Comparison of ENCODE assay signal across 14 cellular contexts in genomic region chr15:59011262-59011947, GRCh38. TPM values are rescaled to one million over a fixed set of nuclear protein-coding genes. Genes with fewer than 3 reads are reported as not detected.
DNase-seq lines count a peak whose midpoint lies in the region; ATAC-seq, FAIRE-seq and TF ChIP-seq lines count a peak whose summit lies in the region.
"Had no signal": no experiment of that assay in that cellular context is flagged by ENCODE, and none has a peak within 500 bp of the region (broad histone marks: within the 10 kb centered on the region; RNA-seq: fewer than 3 reads in every experiment).

No MANE protein-coding gene starts in this region.

- DNase-seq in GM12891 (ENCODE audit: insufficient read length, low spot score) (no peak), HL-60 (ENCODE audit: low read depth in 1 of 2, low spot score in 1 of 2) (no peak), WTC11 (ENCODE audit: low spot score) (no peak), immature natural killer cell (no peak), progenitor cell of endocrine pancreas (ENCODE audit: low spot score, unreplicated experiment) (no peak), NCI-H1092 (lab: John Stamatoyannopoulos, UW) (no peak), vagina (ENCODE audit: extremely low spot score in 2 of 2) (no peak)
- DNase-seq: Caco-2, DMS153, NCI-H1436, NCI-H2029, NCI-H510A, NCI-H774 had no signal

- TF ChIP-seq CTCF in HL-60 (IDR thresholded peaks at IDR 0.05; ENCODE audit: insufficient read depth, low read length) (no peak), WTC11 (IDR thresholded peaks at IDR 0.05) (no peak), progenitor cell of endocrine pancreas (IDR thresholded peaks at IDR 0.05; ENCODE audit: unreplicated experiment) (no peak), vagina (IDR thresholded peaks at IDR 0.05) (no peak)

- H3K27me3 Mint-ChIP-seq in WTC11 (ENCODE audit: low read depth): no peaks in the 10 kb centered on the region
- no peaks in the 10 kb centered on the region for H3K27me3 Mint-ChIP-seq in immature natural killer cell (ENCODE audit: low read depth in 3 of 3)
- no peaks in the 10 kb centered on the region for H3K27me3 Mint-ChIP-seq in progenitor cell of endocrine pancreas

- intact Hi-C loops in vagina (cut with DNase I): no loop called here

- peak overlapping the region; percentile 36 for H3K27ac Mint-ChIP-seq in WTC11
- peak overlapping the region in 5 of 6 donors; percentile 3 to 76 (median 50) for H3K27ac Mint-ChIP-seq in immature natural killer cell
- H3K27ac Mint-ChIP-seq in progenitor cell of endocrine pancreas: no peak overlapping the region

- H3K36me3 ChIP-seq in vagina: peaks cover 0 to 6% of the 10 kb centered on the region in 2 donors
- H3K36me3 ChIP-seq: HAP-1 had no signal

- H3K4me1 Mint-ChIP-seq in WTC11 (peaks cover 10% of the 10 kb centered on the region), immature natural killer cell (peaks cover 26 to 53% of the 10 kb centered on the region in 2 donors), progenitor cell of endocrine pancreas (ENCODE audit: low read depth) (peaks cover 11% of the 10 kb centered on the region)

- peak; percentile 26 for FAIRE-seq in GM12891 (lab: Jason Lieb, UNC)

- TF ChIP-seq POLR2A in GM12891 (IDR thresholded peaks at IDR 0.05; ENCODE audit: low read depth, low read length) (no peak), vagina (IDR thresholded peaks at IDR 0.05) (no peak)

- H3K36me3 Mint-ChIP-seq in WTC11 (peaks cover 10% of the 10 kb centered on the region), immature natural killer cell (peaks cover 0 to 1% (median under 1%) of the 10 kb centered on the region in 3 donors), progenitor cell of endocrine pancreas (ENCODE audit: insufficient read depth) (peaks cover 15% of the 10 kb centered on the region)

- CTCF ChIA-PET in WTC11 (lab: Charles Lee): no interaction called here

- peaks cover 14% of the 10 kb centered on the region for H3K4me1 ChIP-seq in vagina
- H3K4me1 ChIP-seq: Caco-2 had no signal

- no peak for ATAC-seq in WTC11

- H3K4me3 ChIP-seq in HL-60 (replicated peaks; ENCODE audit: insufficient read depth, low read length): no peak overlapping the region
- no peak overlapping the region for H3K4me3 ChIP-seq in vagina
- H3K4me3 ChIP-seq: HAP-1 had no signal

- peaks cover 8% of the 10 kb centered on the region for H3K9me3 Mint-ChIP-seq in WTC11
- H3K9me3 Mint-ChIP-seq in immature natural killer cell: no peaks in the 10 kb centered on the region
- H3K9me3 Mint-ChIP-seq in progenitor cell of endocrine pancreas (ENCODE audit: low read depth): peaks cover 3% of the 10 kb centered on the region

- peak overlapping the region; percentile 55 for H3K27ac ChIP-seq in HL-60 (replicated peaks)
- no peak overlapping the region for H3K27ac ChIP-seq in vagina

- POLR2A ChIA-PET in WTC11 (lab: Charles Lee): no interaction called here

- H3K9me3 ChIP-seq in vagina: no peaks in the 10 kb centered on the region
- H3K9me3 ChIP-seq: Caco-2, HAP-1 had no signal

- H3K4me3 Mint-ChIP-seq in WTC11 (no peak overlapping the region), immature natural killer cell (no peak overlapping the region), progenitor cell of endocrine pancreas (ENCODE audit: low read depth) (no peak overlapping the region)

- no peaks in the 10 kb centered on the region for H3K27me3 ChIP-seq in HL-60 (ENCODE audit: insufficient read depth, poor library complexity, severe bottlenecking)
- no peaks in the 10 kb centered on the region for H3K27me3 ChIP-seq in vagina

TF ChIP-seq in GM12891, 5 proteins besides CTCF, POLR2A, EP300 and RAD21:
- TF ChIP-seq SPI1 (IDR thresholded peaks at IDR 0.05; ENCODE audit: low read depth, low read length): no peak
- TF ChIP-seq POU2F2 (IDR thresholded peaks at IDR 0.05; ENCODE audit: low read depth, low read length): no peak
- TF ChIP-seq PAX5 (IDR thresholded peaks at IDR 0.05; ENCODE audit: insufficient read depth, low read length, severe bottlenecking): no peak
- TF ChIP-seq POLR2AphosphoS5 (IDR thresholded peaks at IDR 0.05; ENCODE audit: low read depth, low read length): no peak
- TF ChIP-seq TAF1 (IDR thresholded peaks at IDR 0.05; ENCODE audit: low read depth, low read length): no peak
TF ChIP-seq in GM12891: peak in this region for 0.

TF ChIP-seq in WTC11, 78 proteins besides CTCF, POLR2A, EP300 and RAD21 (continues in another document):
- no peak for TF ChIP-seq ATF2 (CRISPR knock-in tag; IDR thresholded peaks at IDR 0.05; ENCODE audit: borderline replicate concordance, low read depth)
- no peak for TF ChIP-seq SOX15 (CRISPR knock-in tag; IDR thresholded peaks at IDR 0.05)
- no peak for TF ChIP-seq STAT6 (CRISPR knock-in tag; conservative IDR thresholded peaks at IDR 0.05; ENCODE audit: low read depth)
- TF ChIP-seq AR (CRISPR knock-in tag; IDR thresholded peaks at IDR 0.05): no peak
- no peak for TF ChIP-seq TEAD4 (CRISPR knock-in tag; IDR thresholded peaks at IDR 0.05)
- no peak for TF ChIP-seq ZMAT4 (CRISPR knock-in tag; IDR thresholded peaks at IDR 0.05)
- no peak for TF ChIP-seq ERG (CRISPR knock-in tag; IDR thresholded peaks at IDR 0.05)
- no peak for TF ChIP-seq FOXJ3 (CRISPR knock-in tag; IDR thresholded peaks at IDR 0.05; ENCODE audit: borderline replicate concordance)

RNA-seq across cellular contexts. Expression of gene RNF111, which starts 23.9 kb away (rescaled TPM):
- polyA plus RNA-seq in GM12891 (2012; ENCODE audit: low read depth, missing spikeins): 7.7 TPM
- total RNA-seq in WTC11 (2021) (22.4 to 22.6 TPM (median 22.6 TPM) in 3 replicates), progenitor cell of endocrine pancreas (39.0 and 40.1 TPM in 2 replicates), vagina (35.6 TPM)
- polyA plus RNA-seq in immature natural killer cell: 10 to 100 TPM in 2 of 3 donors, 1 to 10 TPM in 1; 8.1 to 19.1 (median 10.8) TPM
